In the genomic region with DNA sequence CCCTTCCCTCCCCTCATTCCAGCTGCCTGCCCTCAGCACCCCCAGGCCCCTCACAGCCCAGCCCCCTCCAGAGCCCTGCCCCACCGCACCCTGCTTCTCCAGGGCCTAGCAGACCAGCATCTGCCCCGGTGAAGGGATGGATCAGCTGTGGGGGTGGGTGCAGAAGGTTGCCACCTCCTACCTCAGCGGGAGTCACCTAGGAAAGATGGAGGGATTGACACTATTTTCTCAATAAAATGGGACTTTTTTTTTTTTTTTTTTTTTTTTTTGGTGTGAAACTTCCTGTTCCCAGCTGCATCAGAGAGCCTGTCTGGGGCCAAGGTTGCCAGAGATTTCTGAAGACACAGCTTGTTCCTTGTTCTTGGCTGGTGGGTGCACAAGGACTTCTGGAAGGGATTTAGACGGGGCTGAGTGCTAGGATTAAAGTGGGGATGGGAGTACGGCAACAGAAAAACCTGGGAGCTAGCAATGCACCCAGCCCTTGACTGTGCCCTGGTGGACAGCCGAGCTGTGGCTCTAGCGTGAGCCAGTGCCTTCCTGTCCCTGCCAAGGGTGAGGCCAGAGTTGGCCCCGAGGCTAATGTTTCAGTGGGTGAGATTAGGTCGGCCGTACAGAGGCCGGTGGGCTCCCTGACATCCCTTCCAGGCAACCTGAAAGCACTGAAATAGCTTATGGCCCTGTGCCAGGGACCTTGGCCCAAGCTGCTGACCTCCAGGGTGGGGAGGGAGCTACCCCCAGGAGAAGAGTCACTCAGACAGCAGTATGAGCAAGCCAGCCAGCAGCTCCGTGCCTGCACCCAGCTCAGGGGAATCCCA, we compare ENCODE assay signal across 8 cellular contexts. TPM values are rescaled to one million over a fixed set of nuclear protein-coding genes. Genes with fewer than 3 reads are reported as not detected.
DNase-seq lines count a peak whose midpoint lies in the region; ATAC-seq and TF ChIP-seq lines count a peak whose summit lies in the region.
"Had no signal": no experiment of that assay in that cellular context is flagged by ENCODE, and none has a peak within 500 bp of the region (broad histone marks: within the 10 kb centered on the region; RNA-seq: fewer than 3 reads in every experiment).

No MANE protein-coding gene starts in this region.

- H3K4me1 ChIP-seq in HUES64 (ENCODE audit: insufficient read depth, low read length) = peaks cover 12% of the 10 kb centered on the region; the same call in 1 of the 2 replicates
- H3K4me1 ChIP-seq in thyroid gland = peaks cover 0 to 17% of the 10 kb centered on the region in 2 donors
- no peaks in the 10 kb centered on the region for H3K4me1 ChIP-seq in naive thymus-derived CD4-positive, alpha-beta T cell (ENCODE audit: control insufficient read depth in 2 of 2, insufficient read depth in 2 of 2, low read length in 2 of 2)

- no peaks in the 10 kb centered on the region for H3K9me3 Mint-ChIP-seq in naive thymus-derived CD4-positive, alpha-beta T cell

- peaks cover 0 to 6% (median 2%) of the 10 kb centered on the region in 7 donors for H3K4me1 Mint-ChIP-seq in naive thymus-derived CD4-positive, alpha-beta T cell

- no peak overlapping the region for H3K9ac ChIP-seq in HUES64 (ENCODE audit: low read depth, low read length)

- H3K27ac Mint-ChIP-seq in naive thymus-derived CD4-positive, alpha-beta T cell = no peak overlapping the region

- H3K9me3 ChIP-seq in HUES64 (ENCODE audit: insufficient read depth, low read depth, low read length) = no peaks in the 10 kb centered on the region
- no peaks in the 10 kb centered on the region for H3K9me3 ChIP-seq in thyroid gland
- no peaks in the 10 kb centered on the region for H3K9me3 ChIP-seq in naive thymus-derived CD4-positive, alpha-beta T cell (ENCODE audit: control insufficient read depth in 2 of 3, low read length in 3 of 3)

- no peak overlapping the region for H3K4me3 ChIP-seq in HUES64 (ENCODE audit: low read length)
- no peak overlapping the region for H3K4me3 ChIP-seq in thyroid gland (replicated peaks in 1 of 3)
- H3K4me3 ChIP-seq in naive thymus-derived CD4-positive, alpha-beta T cell (ENCODE audit: low read length) = no peak overlapping the region

- no peak for TF ChIP-seq POLR2A in thyroid gland (IDR thresholded peaks at IDR 0.05)

- H3K27me3 ChIP-seq in HUES64 (ENCODE audit: insufficient read depth, low read length) (peaks cover 11% of the 10 kb centered on the region; the same call in 1 of the 2 replicates), thyroid gland (no peaks in the 10 kb centered on the region)
- no peaks in the 10 kb centered on the region for H3K27me3 ChIP-seq in naive thymus-derived CD4-positive, alpha-beta T cell (ENCODE audit: control insufficient read depth in 2 of 2, insufficient read depth in 2 of 2, low read length in 2 of 2)

- H3K4me3 Mint-ChIP-seq in naive thymus-derived CD4-positive, alpha-beta T cell = no peak overlapping the region

- CTCF ChIA-PET in naive thymus-derived CD4-positive, alpha-beta T cell (lab: Charles Lee) = interaction anchor here (0.7 kb wide), 1 partner anchor 275 kb away, joined by 3 read pairs; a partner anchor contains a TSS

- peak; percentile 41 for DNase-seq in astrocyte of the hippocampus (ENCODE audit: low read depth, low spot score)
- DNase-seq in left colon = peak; percentile 31 to 41
- peak; percentile 50 to 66 for DNase-seq in thyroid gland
- DNase-seq in naive thymus-derived CD4-positive, alpha-beta T cell = no peak
- no peak for DNase-seq in NCI-H2171 (lab: John Stamatoyannopoulos, UW)
- DNase-seq: NCI-H1048 had no signal

- H3K36me3 ChIP-seq in HUES64 (ENCODE audit: insufficient read depth, low read length) (peaks cover 17% of the 10 kb centered on the region), thyroid gland (no peaks in the 10 kb centered on the region)
- no peaks in the 10 kb centered on the region for H3K36me3 ChIP-seq in naive thymus-derived CD4-positive, alpha-beta T cell (ENCODE audit: control insufficient read depth in 2 of 3, insufficient read depth in 3 of 3, low read length in 3 of 3)

- 84% methylated on average over 12 of the region's 12 CpGs for WGBS in HUES64
- WGBS in thyroid gland, 2 donors = 32 to 48% methylated on average over 8 to 11 of the region's 12 CpGs

- no peaks in the 10 kb centered on the region for H3K36me3 Mint-ChIP-seq in naive thymus-derived CD4-positive, alpha-beta T cell

- intact Hi-C loops in left colon (cut with DNase I, micrococcal nuclease) (no loop called here), thyroid gland (cut with DNase I) (no loop called here)
- intact Hi-C loops in naive thymus-derived CD4-positive, alpha-beta T cell (cut with micrococcal nuclease) = no loop called here

- H3K27me3 Mint-ChIP-seq in naive thymus-derived CD4-positive, alpha-beta T cell = peaks cover 2 to 27% (median 10%) of the 10 kb centered on the region in 5 donors

- peak; percentile 45 for ATAC-seq in left colon
- no peak for ATAC-seq in naive thymus-derived CD4-positive, alpha-beta T cell
- no peak for ATAC-seq in HG02610 (IDR thresholded peaks at IDR 0.05; ENCODE audit: unreplicated experiment)

- 0 out of 2 replicates have a peak overlapping the region, but pooled peaks have one; percentile 28 for H3K27ac ChIP-seq in HUES64 (ENCODE audit: low read depth, low read length)
- H3K27ac ChIP-seq in thyroid gland = peak overlapping the region in 1 of 3 donors; percentile 46
- no peak overlapping the region for H3K27ac ChIP-seq in naive thymus-derived CD4-positive, alpha-beta T cell (ENCODE audit: low read depth, low read length)

- POLR2A ChIA-PET in naive thymus-derived CD4-positive, alpha-beta T cell (lab: Charles Lee) = interaction anchor here (0.6 kb wide), 1 partner anchor 53 kb away, joined by 3 read pairs; no protein-coding TSS in a partner anchor

- no peak for TF ChIP-seq CTCF in thyroid gland (IDR thresholded peaks at IDR 0.05)

RNA-seq across cellular contexts. Expression of a gene that starts 4.5 kb away (rescaled TPM):
- 45.2 TPM for polyA plus RNA-seq in HUES64 (2013, experiment 1 of 2)
- polyA plus RNA-seq in HUES64 (2013, experiment 2 of 2) = 45.4 TPM
- total RNA-seq in left colon (100 to 1,000 TPM; 110 to 461 TPM), thyroid gland (10 to 100 TPM in 1 of 4 donors, 1 to 10 TPM in 3; 6.5 to 19.2 (median 7.8) TPM)
- 1 to 10 TPM in 2 of 5 experiments, under 1 TPM in 2, not detected in 1; 0.24 to 5.6 (median 0.95) TPM for total RNA-seq in naive thymus-derived CD4-positive, alpha-beta T cell
- not detected for polyA plus RNA-seq in naive thymus-derived CD4-positive, alpha-beta T cell

Comparison
In these comparisons a context has a peak if more than half of its experiments do, and no peak if none do; other contexts are left out.
1. DNase-seq: peak in astrocyte of the hippocampus (single experiment), left colon (2 of 2) and thyroid gland (2 of 2); none in naive thymus-derived CD4-positive, alpha-beta T cell (0 of 9) and NCI-H2171 (single experiment).
2. RNA of a gene that starts 4.5 kb away (total RNA-seq): 110 to 461 TPM in left colon; 6.5 to 19.2 TPM in thyroid gland and 0.24 to 5.6 TPM in naive thymus-derived CD4-positive, alpha-beta T cell; every median in the first group is over 4 times any median in the second.